In genomic region chr3:174158674-174159073, GRCh38 we compare ENCODE assay signal across 21 cellular contexts.
"Had no signal": no experiment of that assay in that cellular context is flagged by ENCODE, and none has a peak within 500 bp of the region (broad histone marks: within the 10 kb centered on the region; RNA-seq: fewer than 3 reads in every experiment).

No MANE protein-coding gene starts in this region.

- H3K36me3 ChIP-seq: colonic mucosa, transverse colon, uterus had no signal

- H3K9me3 Mint-ChIP-seq: activated CD4-positive, alpha-beta T cell treated with anti-CD3 and anti-CD28 coated beads, Interleukin-2, amount 10 ng/mL, durations not matched to agents 24 days and 14 days; activated naive CD8-positive, alpha-beta T cell treated with anti-CD3 and anti-CD28 coated beads, Interleukin-2, amount 50 U/mL, for 24 hours; activated T-cell treated with anti-CD3 and anti-CD28 coated beads, Interleukin-2, amount 50 U/mL, for 24 hours had no signal

- H3K4me1 ChIP-seq: colonic mucosa, transverse colon, uterus had no signal

- H3K4me3 ChIP-seq: colonic mucosa, transverse colon, uterus had no signal

- H3K36me3 Mint-ChIP-seq: activated naive CD4-positive, alpha-beta T cell treated with anti-CD3 and anti-CD28 coated beads, Interleukin-2, amount 10 ng/mL, durations not matched to agents 7 days and 5 days; mesothelial cell of epicardium had no signal

- ATAC-seq: activated CD8-positive, alpha-beta T cell treated with anti-CD3 and anti-CD28 coated beads, Interleukin-2, amount 10 ng/mL, durations not matched to agents 7 days and 5 days; activated naive CD8-positive, alpha-beta T cell treated with anti-CD3 and anti-CD28 coated beads, Interleukin-2, amount 50 U/mL, for 24 hours; foreskin keratinocyte; stimulated activated naive CD8-positive, alpha-beta T cell treated with anti-CD3 and anti-CD28 coated beads, Interleukin-15, Interleukin-2, amounts not matched to agents 100 U/mL and 50 U/mL, for 24 hours had no signal

- H3K27ac ChIP-seq: colonic mucosa, epithelial cell of prostate, foreskin keratinocyte, transverse colon, uterus had no signal

- H3K27me3 ChIP-seq: colonic mucosa, foreskin keratinocyte, transverse colon, uterus had no signal

- H3K27ac Mint-ChIP-seq: activated CD4-positive, alpha-beta T cell treated with anti-CD3 and anti-CD28 coated beads, Interleukin-2, amount 10 ng/mL, durations not matched to agents 24 days and 14 days; activated CD8-positive, alpha-beta T cell treated with anti-CD3 and anti-CD28 coated beads, Interleukin-2, amount 10 ng/mL, durations not matched to agents 7 days and 5 days; activated naive CD4-positive, alpha-beta T cell treated with anti-CD3 and anti-CD28 coated beads, Interleukin-2, amount 10 ng/mL, durations not matched to agents 7 days and 5 days; activated naive CD8-positive, alpha-beta T cell treated with anti-CD3 and anti-CD28 coated beads, Interleukin-2, amount 50 U/mL, for 24 hours; activated T-cell treated with anti-CD3 and anti-CD28 coated beads, Interleukin-2, amount 50 U/mL, for 24 hours; activated T-helper 2 cell treated with anti-CD3 and anti-CD28 coated beads, Interferon-gamma antibody, Interleukin-2, Interleukin-4, amounts not matched to agents 10 μg/mL and 5 μg/mL and 100 μg/mL, durations not matched to agents 14 hours and 24 hours and 36 hours; endodermal cell; mesothelial cell of epicardium; nephron had no signal

- H3K4me1 Mint-ChIP-seq: activated CD4-positive, alpha-beta T cell treated with anti-CD3 and anti-CD28 coated beads, Interleukin-2, amount 10 ng/mL, durations not matched to agents 24 days and 14 days; activated naive CD4-positive, alpha-beta T cell treated with anti-CD3 and anti-CD28 coated beads, Interleukin-2, amount 10 ng/mL, durations not matched to agents 7 days and 5 days; activated naive CD8-positive, alpha-beta T cell treated with anti-CD3 and anti-CD28 coated beads, Interleukin-2, amount 50 U/mL, for 24 hours; mesothelial cell of epicardium had no signal

- H3K4me3 Mint-ChIP-seq: activated CD4-positive, alpha-beta T cell treated with anti-CD3 and anti-CD28 coated beads, Interleukin-2, amount 10 ng/mL, durations not matched to agents 24 days and 14 days; activated CD8-positive, alpha-beta T cell treated with anti-CD3 and anti-CD28 coated beads, Interleukin-2, amount 10 ng/mL, durations not matched to agents 7 days and 5 days; activated naive CD4-positive, alpha-beta T cell treated with anti-CD3 and anti-CD28 coated beads, Interleukin-2, amount 10 ng/mL, durations not matched to agents 7 days and 5 days; activated naive CD8-positive, alpha-beta T cell treated with anti-CD3 and anti-CD28 coated beads, Interleukin-2, amount 50 U/mL, for 24 hours; activated T-cell treated with anti-CD3 and anti-CD28 coated beads, Interleukin-2, amount 50 U/mL, for 24 hours; endodermal cell; mesothelial cell of epicardium; nephron had no signal

- H3K9me3 ChIP-seq: colonic mucosa, transverse colon, uterus had no signal

- DNase-seq: activated CD4-positive, alpha-beta T cell treated with anti-CD3 and anti-CD28 coated beads, Interleukin-2, amount 10 ng/mL, durations not matched to agents 24 days and 14 days; activated CD8-positive, alpha-beta T cell treated with anti-CD3 and anti-CD28 coated beads, Interleukin-2, amount 10 ng/mL, durations not matched to agents 7 days and 5 days; activated naive CD4-positive, alpha-beta T cell treated with anti-CD3 and anti-CD28 coated beads, Interleukin-2, amount 10 ng/mL, durations not matched to agents 7 days and 5 days; activated naive CD8-positive, alpha-beta T cell treated with anti-CD3 and anti-CD28 coated beads, Interleukin-2, amount 50 U/mL, for 24 hours; activated T-cell treated with anti-CD3 and anti-CD28 coated beads, Interleukin-2, amount 50 U/mL, for 24 hours; colonic mucosa; endodermal cell; hypothalamus; islet precursor cell; posterior cingulate gyrus; stimulated activated CD4-positive, alpha-beta T cell treated with anti-CD3 and anti-CD28 coated beads, Interleukin-2, amount 100 ng/mL, for 24 hours; stimulated activated naive CD8-positive, alpha-beta T cell treated with anti-CD3 and anti-CD28 coated beads, Interleukin-15, Interleukin-2, amounts not matched to agents 100 U/mL and 50 U/mL, for 24 hours; substantia nigra; T1000; transverse colon; uterus had no signal

- H3K27me3 Mint-ChIP-seq: activated CD4-positive, alpha-beta T cell treated with anti-CD3 and anti-CD28 coated beads, Interleukin-2, amount 10 ng/mL, durations not matched to agents 24 days and 14 days; activated naive CD4-positive, alpha-beta T cell treated with anti-CD3 and anti-CD28 coated beads, Interleukin-2, amount 10 ng/mL, durations not matched to agents 7 days and 5 days; activated naive CD8-positive, alpha-beta T cell treated with anti-CD3 and anti-CD28 coated beads, Interleukin-2, amount 50 U/mL, for 24 hours; activated T-cell treated with anti-CD3 and anti-CD28 coated beads, Interleukin-2, amount 50 U/mL, for 24 hours had no signal
